ENCODE assay signal across 18 cellular contexts in the genomic region with DNA sequence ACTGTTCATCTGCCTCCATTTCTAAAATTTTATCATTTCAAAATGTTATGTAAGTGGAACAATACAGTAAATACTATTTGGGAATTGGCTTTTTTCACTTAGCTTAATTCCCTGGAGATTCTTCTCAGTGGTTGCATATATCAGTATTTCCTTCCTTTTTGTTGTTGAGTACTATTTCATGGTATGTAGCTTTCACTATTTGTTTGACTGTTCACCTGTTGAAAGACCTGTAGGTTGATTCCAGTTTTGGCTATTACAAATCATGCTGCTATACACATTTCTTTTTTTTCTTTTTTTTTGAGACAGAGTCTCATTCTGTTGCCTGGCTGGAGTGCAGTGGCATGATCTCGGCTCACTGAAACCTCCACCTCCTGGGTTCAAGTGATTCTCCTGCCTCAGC. TPM values are rescaled to one million over a fixed set of nuclear protein-coding genes. Genes with fewer than 3 reads are reported as not detected.
DNase-seq lines count a peak whose midpoint lies in the region; ATAC-seq and TF ChIP-seq lines count a peak whose summit lies in the region.
"Had no signal": no experiment of that assay in that cellular context is flagged by ENCODE, and none has a peak within 500 bp of the region (broad histone marks: within the 10 kb centered on the region; RNA-seq: fewer than 3 reads in every experiment).

No MANE protein-coding gene starts in this region.

- H3K4me3 Mint-ChIP-seq in neural progenitor cell: no peak overlapping the region
- H3K4me3 Mint-ChIP-seq: activated CD8-positive, alpha-beta memory T cell treated with anti-CD3 and anti-CD28 coated beads, Interleukin-2, amount 10 ng/mL, durations not matched to agents 7 days and 5 days; mesothelial cell of epicardium; neural crest cell had no signal

- H3K4me1 Mint-ChIP-seq in neural progenitor cell: peaks cover 4% of the 10 kb centered on the region
- H3K4me1 Mint-ChIP-seq: mesothelial cell of epicardium had no signal

- no peak for TF ChIP-seq CTCF in neural progenitor cell (IDR thresholded peaks at IDR 0.05)

- no peaks in the 10 kb centered on the region for H3K4me1 ChIP-seq in aorta (ENCODE audit: control insufficient read depth in 1 of 2, insufficient read depth in 2 of 2, low read length in 2 of 2)
- H3K4me1 ChIP-seq in neural progenitor cell: no peaks in the 10 kb centered on the region

- no peaks in the 10 kb centered on the region for H3K27me3 ChIP-seq in aorta (ENCODE audit: control insufficient read depth in 1 of 2, insufficient read depth in 2 of 2, low read length in 1 of 2)
- no peaks in the 10 kb centered on the region for H3K27me3 ChIP-seq in neural progenitor cell

- intact Hi-C loops in aorta (cut with DNase I): no loop called here

- no peak for TF ChIP-seq POLR2A in GM18505 (IDR thresholded peaks at IDR 0.05; ENCODE audit: borderline replicate concordance, extremely low read depth, insufficient read depth, insufficient read length)

- no peak overlapping the region for H3K4me3 ChIP-seq in aorta (ENCODE audit: low read length in 2 of 2)
- no peak overlapping the region for H3K4me3 ChIP-seq in neural progenitor cell

- no peak for DNase-seq in stimulated activated CD8-positive, alpha-beta memory T cell treated with anti-CD3 and anti-CD28 coated beads, Interleukin-4, amount 100 ng/mL, for 48 hours
- DNase-seq in aorta: no peak
- DNase-seq in neural progenitor cell (ENCODE audit: low spot score): no peak
- DNase-seq in GDM1 (lab: John Stamatoyannopoulos, UW): no peak
- DNase-seq: activated CD4-positive, CD25-positive, alpha-beta regulatory T cell; activated CD8-positive, alpha-beta memory T cell treated with anti-CD3 and anti-CD28 coated beads, Interleukin-2, amount 10 ng/mL, durations not matched to agents 7 days and 5 days; GOT3; MM.1S; NCI-H1930; NCI-H510A; OCI-M1; stimulated activated CD4-positive, alpha-beta T cell treated with anti-CD3 and anti-CD28 coated beads, Interleukin-15, amount 100 ng/mL, for 24 hours had no signal

- H2AFZ ChIP-seq in neural progenitor cell (replicated peaks): no peak overlapping the region

- peak; percentile 68 for ATAC-seq in GM18505 (IDR thresholded peaks at IDR 0.05; ENCODE audit: unreplicated experiment)
- peak; percentile 77 for ATAC-seq in GM21390 (IDR thresholded peaks at IDR 0.05; ENCODE audit: unreplicated experiment)
- peak; percentile 64 for ATAC-seq in HG02938 (IDR thresholded peaks at IDR 0.05; ENCODE audit: unreplicated experiment)
- peak; percentile 77 for ATAC-seq in HG03565 (IDR thresholded peaks at IDR 0.05; ENCODE audit: unreplicated experiment)
- no peak for ATAC-seq in aorta (ENCODE audit: low FRiP score)
- ATAC-seq: activated CD8-positive, alpha-beta memory T cell treated with anti-CD3 and anti-CD28 coated beads, Interleukin-2, amount 10 ng/mL, durations not matched to agents 7 days and 5 days had no signal

- H4K20me1 ChIP-seq in neural progenitor cell (ENCODE audit: low read depth): no peaks in the 10 kb centered on the region

- H3K27ac Mint-ChIP-seq in neural progenitor cell: no peak overlapping the region
- H3K27ac Mint-ChIP-seq: activated CD8-positive, alpha-beta memory T cell treated with anti-CD3 and anti-CD28 coated beads, Interleukin-2, amount 10 ng/mL, durations not matched to agents 7 days and 5 days; mesothelial cell of epicardium had no signal

- no peak overlapping the region for H3K9ac ChIP-seq in neural progenitor cell

- H3F3A ChIP-seq in neural progenitor cell (ENCODE audit: low read depth): no peaks in the 10 kb centered on the region

- peaks cover 3% of the 10 kb centered on the region for H3K27me3 Mint-ChIP-seq in neural progenitor cell (ENCODE audit: insufficient read depth, low read depth)

- 82 to 86% methylated on average over 1 of the region's 1 CpG for WGBS in aorta, 2 donors

- no peak overlapping the region for H3K4me2 ChIP-seq in neural progenitor cell

- H3K79me2 ChIP-seq in neural progenitor cell (ENCODE audit: low read depth): no peaks in the 10 kb centered on the region

- H3K36me3 Mint-ChIP-seq in neural progenitor cell: no peaks in the 10 kb centered on the region
- H3K36me3 Mint-ChIP-seq: activated CD8-positive, alpha-beta memory T cell treated with anti-CD3 and anti-CD28 coated beads, Interleukin-2, amount 10 ng/mL, durations not matched to agents 7 days and 5 days; mesothelial cell of epicardium had no signal

- no peaks in the 10 kb centered on the region for H3K9me3 Mint-ChIP-seq in neural progenitor cell
- H3K9me3 Mint-ChIP-seq: mesothelial cell of epicardium, neural crest cell had no signal

- H3K27ac ChIP-seq in aorta (ENCODE audit: low read depth in 1 of 2, low read length in 2 of 2): no peak overlapping the region
- H3K27ac ChIP-seq in neural progenitor cell: no peak overlapping the region

- H3K36me3 ChIP-seq in aorta (ENCODE audit: control insufficient read depth in 1 of 2, insufficient read depth in 2 of 2, low read length in 1 of 2): no peaks in the 10 kb centered on the region
- no peaks in the 10 kb centered on the region for H3K36me3 ChIP-seq in neural progenitor cell

- H3K9me3 ChIP-seq in aorta (ENCODE audit: control insufficient read depth, low read length): no peaks in the 10 kb centered on the region
- no peaks in the 10 kb centered on the region for H3K9me3 ChIP-seq in neural progenitor cell (ENCODE audit: low read depth)

RNA-seq across cellular contexts. Expression of a gene that starts 33.0 kb away (rescaled TPM):
- total RNA-seq in aorta (10 to 100 TPM; 25.9 to 29.4 TPM), neural progenitor cell (ENCODE audit: low replicate concordance) (37.1 and 49.0 TPM in 2 replicates)
- polyA plus RNA-seq in aorta: 1 to 10 TPM; 4.3 to 6.8 TPM
